9 cellular contexts compared by ENCODE assay signal in the genomic region with DNA sequence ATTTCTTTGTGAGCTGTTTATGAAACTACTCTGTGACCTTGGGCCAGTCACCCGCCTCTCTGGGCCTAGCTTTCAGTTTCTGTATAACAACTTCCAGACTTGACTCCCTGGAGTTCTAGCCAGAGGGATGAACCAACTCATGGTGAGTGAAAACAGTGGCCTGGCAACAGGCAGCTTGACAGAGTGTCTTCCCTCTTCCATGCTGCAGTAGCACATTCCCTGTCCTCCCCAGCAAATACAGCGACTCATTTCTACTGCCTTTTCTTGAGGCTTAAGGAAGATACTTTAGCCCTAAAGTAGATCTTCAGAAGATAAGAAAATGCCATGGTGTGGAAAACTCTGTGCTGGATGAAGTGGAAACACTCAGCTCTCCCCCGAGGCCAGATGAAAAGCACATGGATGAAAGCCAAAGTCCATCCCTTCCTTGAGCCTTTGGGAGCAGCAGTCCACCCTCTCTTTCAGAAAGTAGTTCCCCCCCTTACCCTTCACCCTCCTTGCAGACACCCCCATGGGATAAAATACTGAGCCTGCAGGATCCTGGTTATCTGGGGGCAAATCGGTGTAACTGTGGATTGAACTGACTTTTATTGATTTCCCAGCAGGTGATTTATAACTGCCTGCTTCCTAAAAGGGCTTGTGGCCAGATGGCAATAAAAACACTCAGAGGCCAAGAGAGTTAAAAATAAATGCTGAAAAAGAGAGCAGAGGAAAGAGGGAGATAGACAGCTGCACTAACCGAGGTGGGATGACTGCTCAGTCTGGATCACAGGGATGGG. TPM values are rescaled to one million over a fixed set of nuclear protein-coding genes. Genes with fewer than 3 reads are reported as not detected.
DNase-seq lines count a peak whose midpoint lies in the region; ATAC-seq and TF ChIP-seq lines count a peak whose summit lies in the region.
"Had no signal": no experiment of that assay in that cellular context is flagged by ENCODE, and none has a peak within 500 bp of the region (broad histone marks: within the 10 kb centered on the region; RNA-seq: fewer than 3 reads in every experiment).

No MANE protein-coding gene starts in this region.

- H3K4me3 ChIP-seq in brain microvascular endothelial cell (ENCODE audit: low read depth, low read length) = no peak overlapping the region
- no peak overlapping the region for H3K4me3 ChIP-seq in mucosa of descending colon
- H3K4me3 ChIP-seq: upper lobe of left lung had no signal

- ATAC-seq in mucosa of descending colon = peak; percentile 62

- intact Hi-C loops in mucosa of descending colon (cut with DNase I, micrococcal nuclease) = no loop called here

- H3K36me3 ChIP-seq in brain microvascular endothelial cell (replicated peaks) (no peaks in the 10 kb centered on the region), mucosa of descending colon (ENCODE audit: low read depth) (no peaks in the 10 kb centered on the region)
- H3K36me3 ChIP-seq: upper lobe of left lung had no signal

- no peaks in the 10 kb centered on the region for H3K27me3 ChIP-seq in brain microvascular endothelial cell (replicated peaks)
- H3K27me3 ChIP-seq: upper lobe of left lung had no signal

- H3K27ac ChIP-seq in brain microvascular endothelial cell = no peak overlapping the region

- TF ChIP-seq CTCF in brain microvascular endothelial cell (IDR thresholded peaks at IDR 0.05; ENCODE audit: low read depth, low read length, missing control alignments) = no peak
- TF ChIP-seq CTCF in mucosa of descending colon (IDR thresholded peaks at IDR 0.05) = no peak

- no peaks in the 10 kb centered on the region for H3K9me3 ChIP-seq in mucosa of descending colon
- H3K9me3 ChIP-seq: upper lobe of left lung had no signal

- peak; percentile 37 for DNase-seq in Ammon's horn (ENCODE audit: low spot score)
- DNase-seq in NCI-H187 (lab: John Stamatoyannopoulos, UW) = peak; percentile 46 to 63
- peak; percentile 66 for DNase-seq in brain microvascular endothelial cell
- no peak for DNase-seq in mucosa of descending colon
- DNase-seq in T-helper 1 cell = no peak
- no peak for DNase-seq in HK-2 (ENCODE audit: unreplicated experiment)
- no peak for DNase-seq in MV-4-11 (lab: John Stamatoyannopoulos, UW)
- DNase-seq in glomerular visceral epithelial cell (ENCODE audit: extremely low spot score) = no peak
- DNase-seq: upper lobe of left lung had no signal

- H3K4me1 ChIP-seq in mucosa of descending colon (ENCODE audit: low read depth) = no peaks in the 10 kb centered on the region

- in situ Hi-C loops in brain microvascular endothelial cell (cut with HindIII; ENCODE audit: low pct_ligation_motif_present, low sequenced_read_pairs) = no loop called here

RNA-seq across cellular contexts. Expression of gene IRAG1, which starts 24.1 kb away (rescaled TPM):
- 100 to 1,000 TPM in 1 of 3 donors, 10 to 100 TPM in 1, 1 to 10 TPM in 1; 7.5 to 134 (median 15.4) TPM for total RNA-seq in mucosa of descending colon

Comparison
In these comparisons a context has a peak if more than half of its experiments do, and no peak if none do; other contexts are left out.
1. DNase-seq: peak in Ammon's horn (single experiment), NCI-H187 (2 of 2) and brain microvascular endothelial cell (single experiment); none in mucosa of descending colon (0 of 3), T-helper 1 cell (0 of 5), HK-2 (single experiment), MV-4-11 (single experiment) and glomerular visceral epithelial cell (single experiment).